In the genomic region with DNA sequence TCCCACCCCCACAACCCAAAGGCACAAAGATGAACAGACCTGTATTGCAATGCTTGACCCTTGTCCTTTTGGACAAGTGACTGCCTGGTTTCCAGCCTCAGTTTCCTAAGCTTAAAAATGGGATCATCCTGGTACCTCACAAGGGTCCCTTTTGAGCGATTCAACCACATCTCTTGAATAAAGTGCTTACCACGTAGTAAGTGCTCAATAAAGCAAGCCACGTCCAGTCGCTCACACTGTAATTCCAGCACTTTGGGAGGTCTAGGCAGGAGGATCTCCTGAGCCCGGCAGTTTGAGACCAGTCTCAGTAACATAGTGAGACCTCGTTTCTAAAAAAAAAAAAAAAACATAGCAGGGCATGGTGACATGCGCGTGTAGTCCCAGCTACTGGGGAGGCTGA, we compare ENCODE assay signal across 18 cellular contexts. TPM values are rescaled to one million over a fixed set of nuclear protein-coding genes. Genes with fewer than 3 reads are reported as not detected.
DNase-seq lines count a peak whose midpoint lies in the region; ATAC-seq and TF ChIP-seq lines count a peak whose summit lies in the region.
"Had no signal": no experiment of that assay in that cellular context is flagged by ENCODE, and none has a peak within 500 bp of the region (broad histone marks: within the 10 kb centered on the region; RNA-seq: fewer than 3 reads in every experiment).

No MANE protein-coding gene starts in this region.

- H3K4me1 Mint-ChIP-seq in activated T-cell treated with anti-CD3 and anti-CD28 coated beads, Interleukin-2, amount 50 U/mL, for 4 hours (ENCODE audit: low read depth): peaks cover 18% of the 10 kb centered on the region
- H3K4me1 Mint-ChIP-seq in endothelial cell (ENCODE audit: unreplicated experiment): peaks cover 16% of the 10 kb centered on the region
- H3K4me1 Mint-ChIP-seq in stimulated activated effector memory CD8-positive, alpha-beta T cell treated with anti-CD3 and anti-CD28 coated beads, Interleukin-12 subunit alpha, Interleukin-12 subunit beta, amount 100 ng/mL, for 72 hours: peaks cover 38% of the 10 kb centered on the region

- H3K36me3 Mint-ChIP-seq in activated T-cell treated with anti-CD3 and anti-CD28 coated beads, Interleukin-2, amount 50 U/mL, for 4 hours (ENCODE audit: insufficient read depth): no peaks in the 10 kb centered on the region
- H3K36me3 Mint-ChIP-seq in endothelial cell (ENCODE audit: low read depth, unreplicated experiment): peaks cover 30% of the 10 kb centered on the region
- peaks cover 7% of the 10 kb centered on the region for H3K36me3 Mint-ChIP-seq in stimulated activated effector memory CD8-positive, alpha-beta T cell treated with anti-CD3 and anti-CD28 coated beads, Interleukin-12 subunit alpha, Interleukin-12 subunit beta, amount 100 ng/mL, for 72 hours

- H4K20me1 ChIP-seq in Karpas-422 (ENCODE audit: insufficient read depth, low read depth, low read length): no peaks in the 10 kb centered on the region

- no peak for DNase-seq in activated T-cell treated with anti-CD3 and anti-CD28 coated beads, Interleukin-2, amount 50 U/mL, for 4 hours
- DNase-seq in activated T-cell treated with anti-CD3 and anti-CD28 coated beads for 4 hours (no peak), Karpas-422 (no peak), endothelial cell (ENCODE audit: low spot score) (no peak), NCI-H82 treated with DMSO at 0.1 percent for 48 hours (lab: John Stamatoyannopoulos, UW; ENCODE audit: unreplicated experiment) (no peak), T-helper 2 cell (no peak)
- DNase-seq in stimulated activated effector memory CD8-positive, alpha-beta T cell treated with anti-CD3 and anti-CD28 coated beads, Interleukin-12 subunit alpha, Interleukin-12 subunit beta, amount 100 ng/mL, for 72 hours (ENCODE audit: low spot score in 2 of 2): no peak
- DNase-seq: activated CD4-positive, alpha-beta T cell treated with anti-CD3 and anti-CD28 coated beads, Interleukin-2, amount 50 U/mL, for 48 hours; NCI-H1048; transverse colon had no signal

- H3K27me3 ChIP-seq in Karpas-422 (ENCODE audit: low read length): no peaks in the 10 kb centered on the region
- H3K27me3 ChIP-seq: ascending aorta had no signal

- H3K9me2 ChIP-seq in Karpas-422 (replicated peaks; ENCODE audit: insufficient read depth, low read length): no peaks in the 10 kb centered on the region

- H3K27ac Mint-ChIP-seq in endothelial cell (ENCODE audit: unreplicated experiment): peak overlapping the region; percentile 55
- H3K27ac Mint-ChIP-seq in stimulated activated effector memory CD8-positive, alpha-beta T cell treated with anti-CD3 and anti-CD28 coated beads, Interleukin-12 subunit alpha, Interleukin-12 subunit beta, amount 100 ng/mL, for 72 hours: peak overlapping the region; percentile 30
- H3K27ac Mint-ChIP-seq: activated T-helper 1 cell treated with anti-CD3 and anti-CD28 coated beads, Interleukin-12 subunit alpha, Interleukin-12 subunit beta, Interleukin-2, Interleukin-4 antibody, amounts not matched to agents 30 ng/mL and 10 ng/mL and 1 ng/mL, durations not matched to agents 14 hours and 24 hours and 36 hours had no signal

- peaks cover 25% of the 10 kb centered on the region for H3K4me1 ChIP-seq in Karpas-422 (ENCODE audit: low read length)

- H2AFZ ChIP-seq in Karpas-422 (ENCODE audit: low read length): no peak overlapping the region

- H3K27me3 Mint-ChIP-seq in activated T-cell treated with anti-CD3 and anti-CD28 coated beads, Interleukin-2, amount 50 U/mL, for 4 hours (ENCODE audit: low read depth): peaks cover 66% of the 10 kb centered on the region
- H3K27me3 Mint-ChIP-seq in endothelial cell (ENCODE audit: unreplicated experiment): peaks cover 10% of the 10 kb centered on the region

- H3K9me3 Mint-ChIP-seq in activated T-cell treated with anti-CD3 and anti-CD28 coated beads, Interleukin-2, amount 50 U/mL, for 4 hours: no peaks in the 10 kb centered on the region
- H3K9me3 Mint-ChIP-seq in endothelial cell (ENCODE audit: unreplicated experiment): peaks cover 4% of the 10 kb centered on the region
- H3K9me3 Mint-ChIP-seq in stimulated activated effector memory CD8-positive, alpha-beta T cell treated with anti-CD3 and anti-CD28 coated beads, Interleukin-12 subunit alpha, Interleukin-12 subunit beta, amount 100 ng/mL, for 72 hours: no peaks in the 10 kb centered on the region
- H3K9me3 Mint-ChIP-seq: activated T-helper 1 cell treated with anti-CD3 and anti-CD28 coated beads, Interleukin-12 subunit alpha, Interleukin-12 subunit beta, Interleukin-2, Interleukin-4 antibody, amounts not matched to agents 30 ng/mL and 10 ng/mL and 1 ng/mL, durations not matched to agents 14 hours and 24 hours and 36 hours had no signal

- H3K36me3 ChIP-seq in Karpas-422 (ENCODE audit: insufficient read depth, low read length): no peaks in the 10 kb centered on the region
- H3K36me3 ChIP-seq: ascending aorta, neutrophil, transverse colon had no signal

- no peaks in the 10 kb centered on the region for H3K79me2 ChIP-seq in Karpas-422 (ENCODE audit: low read length)

- H3K4me3 Mint-ChIP-seq in activated T-cell treated with anti-CD3 and anti-CD28 coated beads, Interleukin-2, amount 50 U/mL, for 4 hours: peak overlapping the region; percentile 17
- peak overlapping the region; percentile 95 for H3K4me3 Mint-ChIP-seq in endothelial cell (ENCODE audit: unreplicated experiment)
- H3K4me3 Mint-ChIP-seq in stimulated activated effector memory CD8-positive, alpha-beta T cell treated with anti-CD3 and anti-CD28 coated beads, Interleukin-12 subunit alpha, Interleukin-12 subunit beta, amount 100 ng/mL, for 72 hours: peak overlapping the region; percentile 48
- H3K4me3 Mint-ChIP-seq: activated T-helper 1 cell treated with anti-CD3 and anti-CD28 coated beads, Interleukin-12 subunit alpha, Interleukin-12 subunit beta, Interleukin-2, Interleukin-4 antibody, amounts not matched to agents 30 ng/mL and 10 ng/mL and 1 ng/mL, durations not matched to agents 14 hours and 24 hours and 36 hours had no signal

- H3K27ac ChIP-seq in Karpas-422 (ENCODE audit: low read length): no peak overlapping the region
- H3K27ac ChIP-seq: ascending aorta, neutrophil, transverse colon had no signal

- peak overlapping the region; percentile 55 for H3K4me2 ChIP-seq in Karpas-422 (ENCODE audit: low read depth, low read length, poor library complexity, severe bottlenecking)

- no peak for ATAC-seq in activated T-cell treated with anti-CD3 and anti-CD28 coated beads, Interleukin-2, amount 50 U/mL, for 4 hours
- no peak for ATAC-seq in stimulated activated effector memory CD8-positive, alpha-beta T cell treated with anti-CD3 and anti-CD28 coated beads, Interleukin-12 subunit alpha, Interleukin-12 subunit beta, amount 100 ng/mL, for 72 hours
- ATAC-seq in GM21576 (IDR thresholded peaks at IDR 0.05; ENCODE audit: unreplicated experiment): no peak

- H3K9ac ChIP-seq in Karpas-422 (ENCODE audit: low read length): no peak overlapping the region

- TF ChIP-seq CTCF in endothelial cell (IDR thresholded peaks at IDR 0.05; ENCODE audit: unreplicated experiment): no peak

- no peaks in the 10 kb centered on the region for H3K9me3 ChIP-seq in Karpas-422 (ENCODE audit: low read length)
- H3K9me3 ChIP-seq: ascending aorta, neutrophil, transverse colon had no signal

- no peak overlapping the region for H3K4me3 ChIP-seq in Karpas-422 (ENCODE audit: low read length)
- H3K4me3 ChIP-seq: ascending aorta had no signal

RNA-seq across cellular contexts. Expression of a gene that starts 1.2 kb away (rescaled TPM):
- total RNA-seq in activated T-cell treated with anti-CD3 and anti-CD28 coated beads, Interleukin-2, amount 50 U/mL, for 4 hours: 1 to 10 TPM; 1.7 to 3.3 (median 1.7) TPM
- 2.6 and 3.1 TPM in 2 replicates for total RNA-seq in Karpas-422 (2014; rRNA removed; shearing (Covaris generic); ENCODE audit: low replicate concordance)
- total RNA-seq in endothelial cell (ENCODE audit: unreplicated experiment): 42.7 TPM
- total RNA-seq: ascending aorta, transverse colon had no signal

RNA-seq across cellular contexts. Expression of a gene that starts 15.0 kb away (rescaled TPM):
- total RNA-seq in activated T-cell treated with anti-CD3 and anti-CD28 coated beads, Interleukin-2, amount 50 U/mL, for 4 hours: not detected
- total RNA-seq in Karpas-422 (2014; rRNA removed; shearing (Covaris generic); ENCODE audit: low replicate concordance): not detected in 2 replicates
- 2.9 TPM for total RNA-seq in endothelial cell (ENCODE audit: unreplicated experiment)
- total RNA-seq: activated T-helper 1 cell treated with anti-CD3 and anti-CD28 coated beads, Interleukin-12 subunit alpha, Interleukin-12 subunit beta, Interleukin-2, Interleukin-4 antibody, amounts not matched to agents 30 ng/mL and 10 ng/mL and 1 ng/mL, durations not matched to agents 14 hours and 24 hours and 36 hours; ascending aorta; chondrocyte; mammary epithelial cell; NCI-H460; renal cortical epithelial cell; transverse colon had no signal

RNA-seq across cellular contexts. Expression of a gene that starts 19.3 kb away (rescaled TPM):
- 100 to 1,000 TPM; 192 to 211 (median 195) TPM for total RNA-seq in activated T-cell treated with anti-CD3 and anti-CD28 coated beads, Interleukin-2, amount 50 U/mL, for 4 hours
- 61.2 and 101 TPM in 2 replicates for total RNA-seq in Karpas-422 (2014; rRNA removed; shearing (Covaris generic); ENCODE audit: low replicate concordance)
- 86.2 TPM for total RNA-seq in endothelial cell (ENCODE audit: unreplicated experiment)

RNA-seq across cellular contexts. Expression of a gene that starts 32.7 kb away (rescaled TPM):
- total RNA-seq in activated T-cell treated with anti-CD3 and anti-CD28 coated beads, Interleukin-2, amount 50 U/mL, for 4 hours: 1 to 10 TPM; 2.2 to 2.6 (median 2.4) TPM
- 4.2 and 6.5 TPM in 2 replicates for total RNA-seq in Karpas-422 (2014; rRNA removed; shearing (Covaris generic); ENCODE audit: low replicate concordance)
- total RNA-seq in endothelial cell (ENCODE audit: unreplicated experiment): 3.2 TPM
- total RNA-seq: ascending aorta had no signal

RNA-seq across cellular contexts. Expression of a gene that starts 40.0 kb away (rescaled TPM):
- 10 to 100 TPM; 14.9 to 16.5 (median 16.1) TPM for total RNA-seq in activated T-cell treated with anti-CD3 and anti-CD28 coated beads, Interleukin-2, amount 50 U/mL, for 4 hours
- total RNA-seq in Karpas-422 (2014; rRNA removed; shearing (Covaris generic); ENCODE audit: low replicate concordance): 5.9 and 11.1 TPM in 2 replicates
- 19.6 TPM for total RNA-seq in endothelial cell (ENCODE audit: unreplicated experiment)

Comparison
In these comparisons a context has a peak if more than half of its experiments do, and no peak if none do; other contexts are left out.
1. H3K4me3 Mint-ChIP-seq: peak in every context shown above with its lines; median percentile 95 in endothelial cell; 48 in stimulated activated effector memory CD8-positive, alpha-beta T cell treated with anti-CD3 and anti-CD28 coated beads, Interleukin-12 subunit alpha, Interleukin-12 subunit beta, amount 100 ng/mL, for 72 hours; 17 in activated T-cell treated with anti-CD3 and anti-CD28 coated beads, Interleukin-2, amount 50 U/mL, for 4 hours.
2. RNA of a gene that starts 1.2 kb away (total RNA-seq): 42.7 TPM in endothelial cell (single experiment); 2.6 to 3.1 TPM in Karpas-422 and 1.7 to 3.3 TPM in activated T-cell treated with anti-CD3 and anti-CD28 coated beads, Interleukin-2, amount 50 U/mL, for 4 hours; every median in the first group is over 10 times any median in the second.